ENCODE assay signal across 12 cellular contexts in the genomic region with DNA sequence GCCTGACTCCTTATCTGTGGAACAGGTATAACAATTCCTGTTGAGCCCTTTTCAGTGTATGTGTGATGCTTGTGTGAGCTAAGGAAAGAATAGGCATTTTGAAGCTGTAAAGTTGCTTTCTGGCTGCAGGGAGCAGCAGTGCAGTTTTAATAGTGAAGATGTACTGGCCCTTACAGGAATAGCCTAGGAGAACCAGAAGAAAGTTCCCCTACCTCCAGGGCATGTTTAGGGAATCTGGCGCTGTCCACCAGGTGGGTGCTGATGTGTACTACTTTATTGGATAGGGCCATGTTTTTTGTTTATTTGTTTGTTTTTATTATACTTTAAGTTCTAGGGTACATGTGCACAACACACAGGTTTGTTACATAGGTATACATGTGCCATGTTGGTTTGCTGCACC. TPM values are rescaled to one million over a fixed set of nuclear protein-coding genes. Genes with fewer than 3 reads are reported as not detected.
DNase-seq lines count a peak whose midpoint lies in the region; ATAC-seq and TF ChIP-seq lines count a peak whose summit lies in the region.
"Had no signal": no experiment of that assay in that cellular context is flagged by ENCODE, and none has a peak within 500 bp of the region (broad histone marks: within the 10 kb centered on the region; RNA-seq: fewer than 3 reads in every experiment).

No MANE protein-coding gene starts in this region.

- H3K4me3 ChIP-seq in astrocyte of the spinal cord (ENCODE audit: low read depth, low read length) (no peak overlapping the region), mesendoderm (ENCODE audit: low read length) (no peak overlapping the region), neuronal stem cell (ENCODE audit: low read length in 2 of 2) (no peak overlapping the region)
- H3K4me3 ChIP-seq: SJSA1, smooth muscle cell had no signal

- H3K36me3 ChIP-seq in mesendoderm (ENCODE audit: control insufficient read depth, insufficient read depth, low read length) (no peaks in the 10 kb centered on the region), neuronal stem cell (replicated peaks in 1 of 2; ENCODE audit: control insufficient read depth in 2 of 2, insufficient read depth in 2 of 2, low read length in 2 of 2) (no peaks in the 10 kb centered on the region)
- H3K36me3 ChIP-seq: SJSA1 had no signal

- H3K79me1 ChIP-seq in mesendoderm (ENCODE audit: low read length) (no peaks in the 10 kb centered on the region), neuronal stem cell (ENCODE audit: low read depth, low read length) (no peaks in the 10 kb centered on the region)

- H3K9me3 ChIP-seq in neuronal stem cell (replicated peaks in 1 of 2; ENCODE audit: control insufficient read depth in 2 of 2, insufficient read depth in 1 of 2, low read depth in 1 of 2, low read length in 2 of 2): no peaks in the 10 kb centered on the region
- H3K9me3 ChIP-seq: SJSA1 had no signal

- no peak overlapping the region for H3K4ac ChIP-seq in mesendoderm (ENCODE audit: low read depth, low read length)
- no peak overlapping the region for H3K4ac ChIP-seq in neuronal stem cell (ENCODE audit: low read length)

- H3K4me2 ChIP-seq in mesendoderm (ENCODE audit: low read length) (no peak overlapping the region), neuronal stem cell (ENCODE audit: insufficient read depth, low read length, poor library complexity, severe bottlenecking) (no peak overlapping the region)
- H3K4me2 ChIP-seq: smooth muscle cell had no signal

- DNase-seq in DMS79 treated with DMSO at 0.1 percent for 48 hours (lab: John Stamatoyannopoulos, UW): peak; percentile 86
- DNase-seq in astrocyte of the spinal cord (ENCODE audit: low read depth, low spot score): peak; percentile 31
- peak; percentile 69 for DNase-seq in mesendoderm
- DNase-seq in effector CD4-positive, alpha-beta T cell: no peak
- DNase-seq in neuronal stem cell (ENCODE audit: low spot score): no peak
- DNase-seq in hypothalamus (lab: John Stamatoyannopoulos, UW): no peak
- DNase-seq: activated CD4-positive, alpha-beta T cell treated with anti-CD3 and anti-CD28 coated beads, Interleukin-2, amount 50 U/mL, for 48 hours; NCI-H2029 had no signal

- H3K27ac ChIP-seq in mesendoderm (ENCODE audit: low read depth, low read length): no peak overlapping the region
- no peak overlapping the region for H3K27ac ChIP-seq in neuronal stem cell (replicated peaks; ENCODE audit: low read length)
- H3K27ac ChIP-seq: SJSA1 had no signal

- no peak overlapping the region for H4K5ac ChIP-seq in mesendoderm (ENCODE audit: low read length)

- H2BK12ac ChIP-seq in neuronal stem cell (ENCODE audit: low read length): no peak overlapping the region

- peak; percentile 3 for TF ChIP-seq CTCF in astrocyte of the spinal cord (IDR thresholded peaks at IDR 0.05; ENCODE audit: low read depth, low read length)

- in situ Hi-C loops in astrocyte of the spinal cord (cut with HindIII; ENCODE audit: low sequenced_read_pairs): no loop called here

- H3K79me2 ChIP-seq in mesendoderm (ENCODE audit: control insufficient read depth, insufficient read depth, low read length): no peaks in the 10 kb centered on the region

- H2BK5ac ChIP-seq in mesendoderm (ENCODE audit: low read length) (no peak overlapping the region), neuronal stem cell (ENCODE audit: low read length) (no peak overlapping the region)

- H3K56ac ChIP-seq in mesendoderm (ENCODE audit: low read length): no peak overlapping the region

- H2BK120ac ChIP-seq in mesendoderm (ENCODE audit: low read depth, low read length) (no peak overlapping the region), neuronal stem cell (ENCODE audit: low read depth, low read length) (no peak overlapping the region)

- H4K91ac ChIP-seq in neuronal stem cell (ENCODE audit: low read depth, low read length, poor library complexity): no peak overlapping the region

- no peak overlapping the region for H3K18ac ChIP-seq in mesendoderm (ENCODE audit: low read length)
- H3K18ac ChIP-seq in neuronal stem cell (ENCODE audit: low read length): no peak overlapping the region

- H3K23ac ChIP-seq in mesendoderm (ENCODE audit: low read length): no peak overlapping the region
- no peak overlapping the region for H3K23ac ChIP-seq in neuronal stem cell (ENCODE audit: low read depth, low read length, poor library complexity)

- no peak overlapping the region for H2AFZ ChIP-seq in neuronal stem cell (ENCODE audit: low read length)

- peak; percentile 6 for ATAC-seq in HG03175 (IDR thresholded peaks at IDR 0.05; ENCODE audit: unreplicated experiment)
- no peak for ATAC-seq in GM18502 (IDR thresholded peaks at IDR 0.05; ENCODE audit: poor library complexity, unreplicated experiment)

- H2BK15ac ChIP-seq in mesendoderm (replicated peaks; ENCODE audit: low read depth) (no peak overlapping the region), neuronal stem cell (ENCODE audit: low read length) (no peak overlapping the region)

- no peak overlapping the region for H3K14ac ChIP-seq in neuronal stem cell (ENCODE audit: low read length)

- no peaks in the 10 kb centered on the region for H3K27me3 ChIP-seq in mesendoderm (ENCODE audit: insufficient read depth, low read length, poor library complexity)
- no peaks in the 10 kb centered on the region for H3K27me3 ChIP-seq in neuronal stem cell (ENCODE audit: control insufficient read depth in 3 of 3, insufficient read depth in 3 of 3, low read depth in 1 of 3, low read length in 3 of 3)
- H3K27me3 ChIP-seq: SJSA1 had no signal

- H2AK5ac ChIP-seq in mesendoderm (ENCODE audit: low read length) (no peak overlapping the region), neuronal stem cell (ENCODE audit: low read depth, low read length) (no peak overlapping the region)

- WGBS in mesendoderm (ENCODE audit: extremely low coverage, insufficient coverage, low lambda C conversion rate): no CpG with 5 or more reads among the region's 1 CpG
- no CpG with 5 or more reads among the region's 1 CpG for WGBS in neuronal stem cell (ENCODE audit: extremely low coverage in 2 of 2, insufficient read length in 2 of 2, insufficient replicate concordance in 1 of 2), 2 donors

- H3K4me1 ChIP-seq in mesendoderm (ENCODE audit: control insufficient read depth, low read depth, low read length) (no peaks in the 10 kb centered on the region), neuronal stem cell (ENCODE audit: control insufficient read depth in 2 of 2, insufficient read depth in 1 of 2, low read depth in 1 of 2, low read length in 2 of 2) (peaks cover 0 to 7% of the 10 kb centered on the region in 2 donors)

- H4K8ac ChIP-seq in mesendoderm (ENCODE audit: low read depth, low read length) (no peak overlapping the region), neuronal stem cell (ENCODE audit: low read depth, low read length) (no peak overlapping the region)

- H3K9ac ChIP-seq in mesendoderm (ENCODE audit: low read length) (no peak overlapping the region), neuronal stem cell (ENCODE audit: low read depth, low read length, poor library complexity) (no peak overlapping the region)

RNA-seq across cellular contexts. Expression of a gene that starts 11.5 kb away (rescaled TPM):
- polyA plus RNA-seq in mesendoderm (2013, experiment 1 of 2): 6.2 TPM
- polyA plus RNA-seq in mesendoderm (2013, experiment 2 of 2): 5.2 TPM
- polyA plus RNA-seq in neuronal stem cell (2013, experiment 1 of 2): 2.2 TPM
- polyA plus RNA-seq in neuronal stem cell (2013, experiment 2 of 2): 2.7 TPM

Comparison
In these comparisons a context has a peak if more than half of its experiments do, and no peak if none do; other contexts are left out.
1. DNase-seq: peak in DMS79 treated with DMSO at 0.1 percent for 48 hours (single experiment), astrocyte of the spinal cord (single experiment) and mesendoderm (single experiment); none in effector CD4-positive, alpha-beta T cell (single experiment), neuronal stem cell (single experiment) and hypothalamus (0 of 51).